In the genomic region with DNA sequence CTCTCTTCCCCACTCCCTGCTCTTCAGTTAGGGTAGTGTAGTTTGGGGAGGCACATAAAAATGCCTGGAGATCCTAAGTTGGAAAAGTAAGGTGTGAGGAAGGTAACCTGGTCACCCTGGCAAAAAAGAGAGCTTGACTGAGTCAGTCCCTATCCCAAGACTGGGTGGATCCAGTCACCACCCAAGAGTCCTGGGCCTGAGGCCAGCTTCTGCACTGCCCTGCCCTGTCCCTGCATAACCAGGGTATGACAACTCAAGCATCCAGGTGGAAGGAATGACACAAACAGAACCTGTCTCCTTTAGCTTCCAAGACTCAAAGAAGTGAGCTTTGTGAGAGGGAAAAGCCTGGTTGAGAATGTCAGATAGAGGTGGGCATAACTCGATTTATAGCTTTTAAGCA, we compare ENCODE assay signal across 27 cellular contexts. TPM values are rescaled to one million over a fixed set of nuclear protein-coding genes. Genes with fewer than 3 reads are reported as not detected.
DNase-seq lines count a peak whose midpoint lies in the region; ATAC-seq, FAIRE-seq and TF ChIP-seq lines count a peak whose summit lies in the region.
"Had no signal": no experiment of that assay in that cellular context is flagged by ENCODE, and none has a peak within 500 bp of the region (broad histone marks: within the 10 kb centered on the region; RNA-seq: fewer than 3 reads in every experiment).

No MANE protein-coding gene starts in this region.

- no peaks in the 10 kb centered on the region for H3K36me3 ChIP-seq in bronchial epithelial cell (ENCODE audit: control insufficient read depth, insufficient read depth, low read length)
- H3K36me3 ChIP-seq in stomach = no peaks in the 10 kb centered on the region
- H3K36me3 ChIP-seq: SJCRH30 had no signal

- TF ChIP-seq POLR2A in stomach (IDR thresholded peaks at IDR 0.05) = no peak

- no peak for ATAC-seq in HG02763 (IDR thresholded peaks at IDR 0.05; ENCODE audit: unreplicated experiment)
- ATAC-seq: HCT116 had no signal

- peak; percentile 14 for DNase-seq in HPDE6-E6E7 (ENCODE audit: extremely low spot score)
- DNase-seq in bronchial epithelial cell (ENCODE audit: low read depth) = peak; percentile 29
- DNase-seq in kidney tubule cell (ENCODE audit: low spot score) = peak; percentile 25
- DNase-seq in stomach = peak; percentile 57
- DNase-seq in stimulated activated CD4-positive, alpha-beta T cell treated with anti-CD3 and anti-CD28 coated beads, Interleukin-2, amount 100 ng/mL, for 24 hours = no peak
- no peak for DNase-seq in GM03348 (ENCODE audit: low spot score)
- DNase-seq: Calu3; CD8-positive, alpha-beta memory T cell; DMS153; GOT3; Kasumi-1; MM.1S; NCI-H1092 treated with DMSO at 0.1 percent for 48 hours; NCI-H1436 treated with DMSO at 0.1 percent for 48 hours; NCI-H1930; NCI-H2227 treated with DMSO at 0.1 percent for 48 hours; NCI-H510A treated with DMSO at 0.1 percent for 48 hours; NCI-H748 treated with DMSO at 0.1 percent for 48 hours; NK-92 treated with Interleukin-12 subunit alpha and Interleukin-12 subunit beta, amount 100 ng/mL, for 24 hours; SJCRH30 had no signal

- intact Hi-C loops in stomach (cut with DNase I; ENCODE audit: low total_unique reads) = no loop called here

- H3K27ac ChIP-seq in stomach = no peak overlapping the region
- H3K27ac ChIP-seq: C4-2B, SJCRH30 had no signal

- FAIRE-seq in bronchial epithelial cell (lab: Jason Lieb, UNC) = no peak
- FAIRE-seq: GM12892, GM18507, RCC 7860 had no signal

- no peaks in the 10 kb centered on the region for H3K4me1 ChIP-seq in stomach
- H3K4me1 ChIP-seq: SJCRH30 had no signal

- TF ChIP-seq EP300 in stomach (IDR thresholded peaks at IDR 0.05) = no peak

- H3K27me3 ChIP-seq in bronchial epithelial cell (ENCODE audit: control insufficient read depth, insufficient read depth, low read length) (no peaks in the 10 kb centered on the region), stomach (no peaks in the 10 kb centered on the region)
- H3K27me3 ChIP-seq: SJCRH30 had no signal

- H3K4me3 ChIP-seq in bronchial epithelial cell (ENCODE audit: low read depth, low read length) (no peak overlapping the region), stomach (no peak overlapping the region)
- H3K4me3 ChIP-seq: SJCRH30 had no signal

- 55 to 77% (median 71%) methylated on average over 1 of the region's 1 CpG for WGBS in stomach, 5 donors

- H3K9me3 ChIP-seq in stomach = no peaks in the 10 kb centered on the region
- H3K9me3 ChIP-seq: SJCRH30 had no signal

- TF ChIP-seq CTCF in bronchial epithelial cell (IDR thresholded peaks at IDR 0.05; ENCODE audit: insufficient read depth, low read length, severe bottlenecking) (no peak), stomach (IDR thresholded peaks at IDR 0.05) (no peak)

RNA-seq across cellular contexts. Expression of a gene that starts 26.9 kb away (rescaled TPM):
- under 0.01 and 0.13 TPM in 2 replicates for total RNA-seq in bronchial epithelial cell
- 100 to 1,000 TPM in 4 of 5 donors, 10 to 100 TPM in 1; 44.9 to 713 (median 440) TPM for total RNA-seq in stomach
- 10 to 100 TPM; 34.4 to 94.8 (median 42.0) TPM for polyA plus RNA-seq in stomach
- total RNA-seq: G401 had no signal

Comparison
In these comparisons a context has a peak if more than half of its experiments do, and no peak if none do; other contexts are left out.
1. DNase-seq: peak in HPDE6-E6E7 (single experiment), bronchial epithelial cell (single experiment), kidney tubule cell (single experiment) and stomach (single experiment); none in stimulated activated CD4-positive, alpha-beta T cell treated with anti-CD3 and anti-CD28 coated beads, Interleukin-2, amount 100 ng/mL, for 24 hours (0 of 2) and GM03348 (single experiment).
2. RNA of a gene that starts 26.9 kb away (total RNA-seq): 44.9 to 713 TPM in stomach; under 0.01 to 0.13 TPM in bronchial epithelial cell; every median in the first group is over 10 times any median in the second.